ENCODE assay signal across 10 cellular contexts in genomic region chr1:42934541-42935312, GRCh38. TPM values are rescaled to one million over a fixed set of nuclear protein-coding genes. Genes with fewer than 3 reads are reported as not detected.
DNase-seq lines count a peak whose midpoint lies in the region; ATAC-seq and TF ChIP-seq lines count a peak whose summit lies in the region.
"Had no signal": no experiment of that assay in that cellular context is flagged by ENCODE, and none has a peak within 500 bp of the region (broad histone marks: within the 10 kb centered on the region; RNA-seq: fewer than 3 reads in every experiment).

No MANE protein-coding gene starts in this region.

- CTCF ChIA-PET in CD8-positive, alpha-beta T cell (lab: Charles Lee): interaction anchor here (0.9 to 4.8 kb wide), 7 partner anchors 12 to 139 kb away, joined by 3 to 25 read pairs (median 5); no protein-coding TSS in a partner anchor
- CTCF ChIA-PET in OCI-LY7 (lab: Charles Lee; ENCODE audit: unreplicated experiment): no interaction called here

- H3K79me2 ChIP-seq in OCI-LY7 (ENCODE audit: insufficient read depth, low read depth, low read length) (peaks cover 49% of the 10 kb centered on the region; the same call in 1 of the 2 replicates), osteoblast (ENCODE audit: insufficient read depth, low read length) (peaks cover 52% of the 10 kb centered on the region)

- peaks cover 22% of the 10 kb centered on the region for H3K36me3 ChIP-seq in CD8-positive, alpha-beta T cell (ENCODE audit: insufficient read depth, low read length)
- H3K36me3 ChIP-seq in OCI-LY7 (ENCODE audit: insufficient read depth, low read length) (peaks cover 87% of the 10 kb centered on the region), osteoblast (ENCODE audit: insufficient read depth, low read length) (peaks cover 30% of the 10 kb centered on the region), gastrocnemius medialis (no peaks in the 10 kb centered on the region)

- peak overlapping the region; percentile 66 for H3K4me3 Mint-ChIP-seq in CD8-positive, alpha-beta T cell
- no peak overlapping the region for H3K4me3 Mint-ChIP-seq in chondrocyte (ENCODE audit: unreplicated experiment)

- H3K27me3 ChIP-seq in CD8-positive, alpha-beta T cell (ENCODE audit: insufficient read depth, low read length): no peaks in the 10 kb centered on the region
- no peaks in the 10 kb centered on the region for H3K27me3 ChIP-seq in osteoblast (ENCODE audit: insufficient read depth, low read length)
- no peaks in the 10 kb centered on the region for H3K27me3 ChIP-seq in gastrocnemius medialis
- H3K27me3 ChIP-seq: gastroesophageal sphincter had no signal

- peaks cover 97% of the 10 kb centered on the region for H3K4me1 ChIP-seq in CD8-positive, alpha-beta T cell (ENCODE audit: insufficient read depth, low read length)
- H3K4me1 ChIP-seq in OCI-LY7 (ENCODE audit: insufficient read depth, low read length, poor library complexity, severe bottlenecking) (peaks cover 88% of the 10 kb centered on the region), osteoblast (ENCODE audit: insufficient read depth, low read length) (peaks cover 26% of the 10 kb centered on the region), gastrocnemius medialis (peaks cover 0 to 11% of the 10 kb centered on the region in 2 donors)

- no peak overlapping the region for H3K27ac ChIP-seq in CD8-positive, alpha-beta T cell (ENCODE audit: low read depth, low read length)
- H3K27ac ChIP-seq in OCI-LY7 (ENCODE audit: low read depth, low read length, poor library complexity, severe bottlenecking) (peak overlapping the region; percentile 91), osteoblast (ENCODE audit: low read depth, low read length) (no peak overlapping the region), gastrocnemius medialis (no peak overlapping the region)

- H3K4me2 ChIP-seq in OCI-LY7 (ENCODE audit: low read length) (peak overlapping the region; percentile 70), osteoblast (ENCODE audit: insufficient read depth, low read length) (no peak overlapping the region)

- peak in 1 of 7 experiments; percentile 47 for DNase-seq in CD8-positive, alpha-beta T cell
- DNase-seq in OCI-LY7 (ENCODE audit: low spot score): no peak
- DNase-seq in chondrocyte (ENCODE audit: low spot score): peak; percentile 72
- peak; percentile 58 for DNase-seq in osteoblast (ENCODE audit: insufficient read length, low spot score, missing footprints)
- DNase-seq in amniotic stem cell (lab: John Stamatoyannopoulos, UW): no peak
- DNase-seq in gastrocnemius medialis: no peak
- DNase-seq: NCI-H2107 had no signal

- peak overlapping the region; percentile 95 for H3K27ac Mint-ChIP-seq in CD8-positive, alpha-beta T cell
- H3K27ac Mint-ChIP-seq in chondrocyte (ENCODE audit: unreplicated experiment): peak overlapping the region; percentile 67

- no peaks in the 10 kb centered on the region for H3K27me3 Mint-ChIP-seq in CD8-positive, alpha-beta T cell (ENCODE audit: low read depth)
- H3K27me3 Mint-ChIP-seq in chondrocyte (ENCODE audit: low read depth): no peaks in the 10 kb centered on the region

- no peak for ATAC-seq in CD8-positive, alpha-beta T cell
- ATAC-seq in HG03342 (IDR thresholded peaks at IDR 0.05; ENCODE audit: unreplicated experiment) (no peak), gastrocnemius medialis (no peak), GM18502 (IDR thresholded peaks at IDR 0.05; ENCODE audit: poor library complexity, unreplicated experiment) (no peak)
- ATAC-seq: gastroesophageal sphincter had no signal

- TF ChIP-seq POLR2A in gastrocnemius medialis (IDR thresholded peaks at IDR 0.05): no peak

- POLR2A ChIA-PET in CD8-positive, alpha-beta T cell (lab: Charles Lee): interaction anchor here (1.7 to 2.8 kb wide), 3 partner anchors 10 to 22 kb away, joined by 5 to 16 read pairs (median 10); no protein-coding TSS in a partner anchor
- POLR2A ChIA-PET in OCI-LY7 (lab: Charles Lee): interaction anchor here (0.8 to 2.7 kb wide), 7 partner anchors 7 to 21 kb away, joined by 3 to 22 read pairs (median 4); no protein-coding TSS in a partner anchor

- peaks cover 60% of the 10 kb centered on the region for H3K36me3 Mint-ChIP-seq in CD8-positive, alpha-beta T cell
- peaks cover 23% of the 10 kb centered on the region for H3K36me3 Mint-ChIP-seq in chondrocyte (ENCODE audit: low read depth)

- no peaks in the 10 kb centered on the region for H3K9me3 Mint-ChIP-seq in CD8-positive, alpha-beta T cell
- H3K9me3 Mint-ChIP-seq in chondrocyte (ENCODE audit: low read depth): no peaks in the 10 kb centered on the region

- TF ChIP-seq CTCF in CD8-positive, alpha-beta T cell (IDR thresholded peaks at IDR 0.05): no peak
- no peak for TF ChIP-seq CTCF in OCI-LY7 (conservative IDR thresholded peaks at IDR 0.05; ENCODE audit: low read length)
- no peak for TF ChIP-seq CTCF in chondrocyte (IDR thresholded peaks at IDR 0.05)
- TF ChIP-seq CTCF in osteoblast (IDR thresholded peaks at IDR 0.05; ENCODE audit: extremely low read depth, low read depth, low read length): no peak
- TF ChIP-seq CTCF in gastrocnemius medialis (IDR thresholded peaks at IDR 0.05 in 4 of 5, conservative IDR thresholded peaks at IDR 0.05 in 1 of 5): no peak

- H3K4me3 ChIP-seq in CD8-positive, alpha-beta T cell (ENCODE audit: low read depth, low read length): no peak overlapping the region
- H3K4me3 ChIP-seq in OCI-LY7 (ENCODE audit: low read depth, low read length, poor library complexity, severe bottlenecking): no peak overlapping the region
- H3K4me3 ChIP-seq in osteoblast (ENCODE audit: insufficient read depth, low read length): no peak overlapping the region
- H3K4me3 ChIP-seq in gastrocnemius medialis: no peak overlapping the region
- H3K4me3 ChIP-seq: gastroesophageal sphincter had no signal

- peaks cover 10% of the 10 kb centered on the region; the same call in 1 of the 2 replicates for H4K20me1 ChIP-seq in OCI-LY7 (ENCODE audit: insufficient read depth, low read length)
- H4K20me1 ChIP-seq in osteoblast (ENCODE audit: insufficient read depth, low read length): no peaks in the 10 kb centered on the region

- no peaks in the 10 kb centered on the region for H3K9me2 ChIP-seq in OCI-LY7 (ENCODE audit: insufficient read depth, low read length)

- H3K9me3 ChIP-seq in CD8-positive, alpha-beta T cell (ENCODE audit: low read length): no peaks in the 10 kb centered on the region
- H3K9me3 ChIP-seq in OCI-LY7 (ENCODE audit: low read length) (no peaks in the 10 kb centered on the region), osteoblast (ENCODE audit: low read depth, low read length) (no peaks in the 10 kb centered on the region), gastrocnemius medialis (no peaks in the 10 kb centered on the region)
- H3K9me3 ChIP-seq: gastroesophageal sphincter had no signal

- H2AFZ ChIP-seq in OCI-LY7 (ENCODE audit: low read length) (no peak overlapping the region), osteoblast (ENCODE audit: low read length) (no peak overlapping the region)

- in situ Hi-C loops in gastrocnemius medialis (cut with MboI; ENCODE audit: low sequenced_read_pairs in 4 of 4): no loop called here

- intact Hi-C loops in CD8-positive, alpha-beta T cell (cut with DNase I, micrococcal nuclease): loop anchor here (10.0 kb wide), 3 partner anchors 420 to 900 kb away; partner anchors contain the start of genes CDC20 (in 1 of the 2) and ELOVL1 (in 1 of the 2)
- intact Hi-C loops in OCI-LY7 (cut with micrococcal nuclease; ENCODE audit: unreplicated experiment) (no loop called here), gastrocnemius medialis (cut with DNase I; ENCODE audit: low total_unique reads) (no loop called here)

- H3K4me1 Mint-ChIP-seq in CD8-positive, alpha-beta T cell (ENCODE audit: low read depth): peaks cover 95% of the 10 kb centered on the region
- peaks cover 74% of the 10 kb centered on the region for H3K4me1 Mint-ChIP-seq in chondrocyte (ENCODE audit: low read depth)

- no TSS peak for BruUV-seq in OCI-LY7 (replicated peaks; lab: Mats Ljungman, UMichigan)

RNA-seq across cellular contexts. Expression of gene SLC2A1, which starts 23.9 kb away (rescaled TPM):
- total RNA-seq in CD8-positive, alpha-beta T cell: 10 to 100 TPM; 85.0 to 97.2 TPM
- total RNA-seq in OCI-LY7 (2014; rRNA removed; shearing (Covaris generic)): 45.7 and 66.6 TPM in 2 replicates
- total RNA-seq in OCI-LY7 (2022) (78.9 and 93.4 TPM in 2 replicates), chondrocyte (141 to 192 TPM (median 190 TPM) in 3 replicates), osteoblast (28.3 and 43.4 TPM in 2 replicates), gastrocnemius medialis (10 to 100 TPM in 2 of 4 donors, 1 to 10 TPM in 2; 6.3 to 16.1 (median 9.4) TPM)

Comparison
In these comparisons a context has a peak if more than half of its experiments do, and no peak if none do; other contexts are left out.
1. DNase-seq: peak in chondrocyte (single experiment) and osteoblast (single experiment); none in OCI-LY7 (single experiment), amniotic stem cell (single experiment) and gastrocnemius medialis (0 of 2).
2. intact Hi-C loops: an anchor here in CD8-positive, alpha-beta T cell (10.0 kb wide); none called in OCI-LY7 and gastrocnemius medialis.